15 cellular contexts compared by ENCODE assay signal in genomic region chr4:16686195-16686594, GRCh38.
DNase-seq lines count a peak whose midpoint lies in the region; ATAC-seq and TF ChIP-seq lines count a peak whose summit lies in the region.
"Had no signal": no experiment of that assay in that cellular context is flagged by ENCODE, and none has a peak within 500 bp of the region (broad histone marks: within the 10 kb centered on the region; RNA-seq: fewer than 3 reads in every experiment).

No MANE protein-coding gene starts in this region.

- H3K27me3 ChIP-seq in gastrocnemius medialis, result no peaks in the 10 kb centered on the region
- H3K27me3 ChIP-seq: right atrium auricular region had no signal

- no peak for TF ChIP-seq CTCF in fibroblast of mammary gland (conservative IDR thresholded peaks at IDR 0.05; ENCODE audit: control insufficient read depth, insufficient read depth, low read depth, low read length)
- TF ChIP-seq CTCF in gastrocnemius medialis (IDR thresholded peaks at IDR 0.05 in 4 of 5, conservative IDR thresholded peaks at IDR 0.05 in 1 of 5), result no peak

- DNase-seq in GM03348 (ENCODE audit: low spot score), result peak; percentile 82
- peak; percentile 26 for DNase-seq in T1000 (lab: John Stamatoyannopoulos, UW)
- DNase-seq in fibroblast of mammary gland (ENCODE audit: low read depth), result peak; percentile 89
- DNase-seq in skeletal muscle cell (ENCODE audit: low read depth), result peak; percentile 82
- no peak for DNase-seq in gastrocnemius medialis
- DNase-seq in GM19238 (ENCODE audit: insufficient read length, low spot score), result no peak
- DNase-seq in stimulated activated CD4-positive, alpha-beta T cell treated with anti-CD3 and anti-CD28 coated beads, Interleukin-4, amount 100 ng/mL, for 24 hours, result no peak
- DNase-seq: activated CD4-positive, alpha-beta T cell treated with anti-CD3 and anti-CD28 coated beads, Interleukin-2, amount 10 ng/mL, durations not matched to agents 24 days and 14 days; activated T-cell treated with anti-CD3 and anti-CD28 coated beads, Interleukin-2, amount 50 U/mL, for 72 hours; MM.1S; NCI-H345; substantia nigra had no signal

- no peaks in the 10 kb centered on the region for H3K36me3 ChIP-seq in gastrocnemius medialis
- H3K36me3 ChIP-seq: right atrium auricular region had no signal

- H3K9me3 ChIP-seq in gastrocnemius medialis, result no peaks in the 10 kb centered on the region
- H3K9me3 ChIP-seq: right atrium auricular region had no signal

- intact Hi-C loops in gastrocnemius medialis (cut with DNase I; ENCODE audit: low total_unique reads), result no loop called here

- in situ Hi-C loops in gastrocnemius medialis (cut with MboI; ENCODE audit: low sequenced_read_pairs in 4 of 4), result no loop called here

- H3K4me3 ChIP-seq in fibroblast of mammary gland (ENCODE audit: control insufficient read depth, low read depth, low read length) (no peak overlapping the region), skeletal muscle cell (ENCODE audit: low read depth, low read length) (no peak overlapping the region), gastrocnemius medialis (no peak overlapping the region)
- H3K4me3 ChIP-seq: right atrium auricular region had no signal

- no peaks in the 10 kb centered on the region for H3K4me1 ChIP-seq in gastrocnemius medialis

- no peak overlapping the region for H3K27ac ChIP-seq in gastrocnemius medialis
- H3K27ac ChIP-seq: HL-60 had no signal

- ATAC-seq in HG02852 (IDR thresholded peaks at IDR 0.05; ENCODE audit: unreplicated experiment) (no peak), gastrocnemius medialis (no peak)
- ATAC-seq: activated T-cell treated with anti-CD3 and anti-CD28 coated beads, Interleukin-2, amount 50 U/mL, for 72 hours had no signal

- TF ChIP-seq POLR2A in gastrocnemius medialis (IDR thresholded peaks at IDR 0.05), result no peak

Comparison
In these comparisons a context has a peak if more than half of its experiments do, and no peak if none do; other contexts are left out.
1. DNase-seq: peak in GM03348 (single experiment), T1000 (single experiment), fibroblast of mammary gland (single experiment) and skeletal muscle cell (single experiment); none in gastrocnemius medialis (0 of 2), GM19238 (single experiment) and stimulated activated CD4-positive, alpha-beta T cell treated with anti-CD3 and anti-CD28 coated beads, Interleukin-4, amount 100 ng/mL, for 24 hours (single experiment).